13 cellular contexts compared by ENCODE assay signal in the genomic region with DNA sequence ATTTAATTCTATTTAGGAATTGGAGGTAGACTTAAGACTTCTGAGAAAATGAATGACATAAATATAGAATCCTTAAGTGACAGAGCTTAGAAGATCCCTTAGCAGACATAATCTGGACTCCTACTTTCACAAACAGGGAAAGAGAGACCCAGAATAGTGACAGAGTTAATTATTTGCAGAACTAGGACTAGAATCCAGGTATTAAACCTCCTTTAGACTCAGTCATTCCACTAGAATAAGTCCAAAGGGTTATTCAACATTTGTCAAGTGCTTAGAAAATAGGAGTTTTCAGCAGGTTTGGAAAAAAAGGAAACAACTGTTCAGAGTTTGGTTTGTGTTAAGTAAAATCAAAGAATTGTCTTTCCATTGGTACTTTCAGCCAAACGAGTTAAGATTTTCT. TPM values are rescaled to one million over a fixed set of nuclear protein-coding genes. Genes with fewer than 3 reads are reported as not detected.
"Had no signal": no experiment of that assay in that cellular context is flagged by ENCODE, and none has a peak within 500 bp of the region (broad histone marks: within the 10 kb centered on the region; RNA-seq: fewer than 3 reads in every experiment).

No MANE protein-coding gene starts in this region.

- DNase-seq: activated B cell treated with CpG ODN at 0.5 μM for 24 hours; activated CD4-positive, alpha-beta T cell treated with anti-CD3 and anti-CD28 coated beads, Interleukin-2, amount 50 U/mL, for 1 hour; activated naive CD4-positive, alpha-beta T cell treated with anti-CD3 and anti-CD28 coated beads for 36 hours; activated T-cell treated with anti-CD3 and anti-CD28 coated beads for 4 hours; colonic mucosa; effector memory CD4-positive, alpha-beta T cell; glutamatergic neuron; islet precursor cell; T-helper 17 cell had no signal

- H3K27ac ChIP-seq: colonic mucosa had no signal

- H3K4me1 Mint-ChIP-seq: activated B cell treated with CpG ODN at 0.5 μM for 24 hours; activated T-helper 17 cell treated with anti-CD3 and anti-CD28 coated beads, Interleukin-2, amount 50 U/mL, for 72 hours had no signal

- H3K27me3 ChIP-seq: colonic mucosa had no signal

- H3K9me3 Mint-ChIP-seq: type B pancreatic cell had no signal

- H3K36me3 ChIP-seq: colonic mucosa had no signal

- H3K4me3 Mint-ChIP-seq: activated B cell treated with CpG ODN at 0.5 μM for 24 hours; activated naive CD4-positive, alpha-beta T cell treated with anti-CD3 and anti-CD28 coated beads for 36 hours; activated T-helper 17 cell treated with anti-CD3 and anti-CD28 coated beads, Interleukin-2, amount 50 U/mL, for 72 hours; T-helper 17 cell; type B pancreatic cell had no signal

- ATAC-seq: activated T-helper 17 cell treated with anti-CD3 and anti-CD28 coated beads, Interleukin-2, amount 50 U/mL, for 72 hours; T-helper 17 cell had no signal

- H3K4me3 ChIP-seq: colonic mucosa had no signal

- H3K27ac Mint-ChIP-seq: activated B cell treated with CpG ODN at 0.5 μM for 24 hours; activated naive CD4-positive, alpha-beta T cell treated with anti-CD3 and anti-CD28 coated beads for 36 hours; activated T-helper 17 cell treated with anti-CD3 and anti-CD28 coated beads, Interleukin-2, amount 50 U/mL, for 72 hours; T-helper 17 cell; type B pancreatic cell had no signal

- H3K27me3 Mint-ChIP-seq: activated B cell treated with CpG ODN at 0.5 μM for 24 hours; activated T-helper 17 cell treated with anti-CD3 and anti-CD28 coated beads, Interleukin-2, amount 50 U/mL, for 72 hours; T-helper 17 cell; type B pancreatic cell had no signal

- H3K9me3 ChIP-seq: colonic mucosa had no signal

RNA-seq across cellular contexts. Expression of a gene that starts 13.3 kb away (rescaled TPM):
- total RNA-seq: epithelial cell of proximal tubule, myocyte had no signal
